8 cellular contexts compared by ENCODE assay signal in genomic region chrX:101617211-101618191, GRCh38. TPM values are rescaled to one million over a fixed set of nuclear protein-coding genes. Genes with fewer than 3 reads are reported as not detected.
A peak's percentile ranks its signal among the peaks of the same experiment; 100 is the strongest.
DNase-seq lines count a peak whose midpoint lies in the region; ATAC-seq, FAIRE-seq and TF ChIP-seq lines count a peak whose summit lies in the region.

Gene ARMCX6 (minus strand): TSS chrX:101618000. CDS start chrX:101616620, 1,380 bp downstream.

- H3K9me3 ChIP-seq in HepG2 (ENCODE audit: low read length), result no peaks in the 10 kb centered on the region

- H3K27me3 Mint-ChIP-seq in dendritic cell treated with granulocyte-macrophage colony-stimulating factor and Interleukin-4, amounts not matched to agents 40 ng/mL and 50 ng/mL, for 4 days, result peaks cover 2% of the 10 kb centered on the region

- H3K4me3 ChIP-seq in HepG2 (replicated peaks in 1 of 3; ENCODE audit: insufficient read depth in 1 of 3, low read depth in 2 of 3, low read length in 3 of 3), result peak within 1 kb of the TSS; percentile 66 to 78 (median 78)

- CTCF ChIA-PET in HepG2 (lab: Yijun Ruan, JAX; ENCODE audit: low intra/inter-chr PET ratio, low total read pairs), result no interaction called here

- DNase-seq in AG08395 (ENCODE audit: low spot score), result peak; percentile 75
- DNase-seq in NCI-H2227 (lab: John Stamatoyannopoulos, UW; ENCODE audit: unreplicated experiment), result peak; percentile 93
- DNase-seq in activated CD4-positive, alpha-beta T cell treated with anti-CD3 and anti-CD28 coated beads for 24 hours (ENCODE audit: low read depth in 2 of 2), result peak; percentile 42 to 56
- peak; percentile 50 for DNase-seq in HepG2 (ENCODE audit: low spot score)
- peak; percentile 72 for DNase-seq in stimulated activated CD4-positive, alpha-beta T cell treated with anti-CD3 and anti-CD28 coated beads, Interleukin-4, amount 100 ng/mL, for 24 hours

- H3K4me2 ChIP-seq in HepG2 (ENCODE audit: low read depth, low read length), result peak within 1 kb of the TSS; percentile 77

- H3K4me1 Mint-ChIP-seq in dendritic cell treated with granulocyte-macrophage colony-stimulating factor and Interleukin-4, amounts not matched to agents 40 ng/mL and 50 ng/mL, for 4 days (ENCODE audit: low read depth), result peaks cover 11% of the 10 kb centered on the region

- H3K9me3 Mint-ChIP-seq in dendritic cell treated with granulocyte-macrophage colony-stimulating factor and Interleukin-4, amounts not matched to agents 40 ng/mL and 50 ng/mL, for 4 days, result no peaks in the 10 kb centered on the region

- H4K20me1 ChIP-seq in HepG2 (ENCODE audit: insufficient read depth, low read length), result no peaks in the 10 kb centered on the region

- peak within 1 kb of the TSS; percentile 84 for H3K4me3 Mint-ChIP-seq in dendritic cell treated with granulocyte-macrophage colony-stimulating factor and Interleukin-4, amounts not matched to agents 40 ng/mL and 50 ng/mL, for 4 days

- peak; percentile 47 to 51; a peak in 3 of 4 replicates for TF ChIP-seq POLR2A in HepG2 (IDR thresholded peaks at IDR 0.05; ENCODE audit: insufficient read depth in 1 of 2, low read depth in 2 of 2, low read length in 2 of 2)

- no TSS peak for BruUV-seq in HepG2 (replicated peaks; lab: Mats Ljungman, UMichigan)

- ATAC-seq in GM18868 (IDR thresholded peaks at IDR 0.05; ENCODE audit: unreplicated experiment) (peak; percentile 89), HG03108 (IDR thresholded peaks at IDR 0.05; ENCODE audit: unreplicated experiment) (peak; percentile 87), HepG2 (peak; percentile 95)

- H3K27ac ChIP-seq in HepG2 (ENCODE audit: extremely low read length, insufficient read depth, low read length), result peak within 1 kb of the TSS; percentile 56

- TF ChIP-seq EP300 in HepG2 (IDR thresholded peaks at IDR 0.05; ENCODE audit: low read depth in 2 of 2, low read length in 2 of 2), result no peak
- no peak for TF ChIP-seq EP300 in HepG2 (CRISPR knock-in tag; IDR thresholded peaks at IDR 0.05; ENCODE audit: borderline replicate concordance)

- peaks cover 22% of the 10 kb centered on the region; the same call in 1 of the 2 replicates for H3K4me1 ChIP-seq in HepG2 (ENCODE audit: insufficient read depth, low read length)

- POLR2A ChIA-PET in HepG2 (lab: Yijun Ruan, JAX), result no interaction called here

- peaks cover 19% of the 10 kb centered on the region for H3K36me3 Mint-ChIP-seq in dendritic cell treated with granulocyte-macrophage colony-stimulating factor and Interleukin-4, amounts not matched to agents 40 ng/mL and 50 ng/mL, for 4 days (ENCODE audit: low read depth)

- intact Hi-C loops in dendritic cell treated with granulocyte-macrophage colony-stimulating factor and Interleukin-4, amounts not matched to agents 40 ng/mL and 50 ng/mL, for 4 days (cut with micrococcal nuclease), result loop anchor here (5.0 kb wide), 1 partner anchor 200 kb away; no protein-coding TSS in a partner anchor
- intact Hi-C loops in HepG2 (cut with micrococcal nuclease; ENCODE audit: unreplicated experiment), result no loop called here

- WGBS in HepG2 (ENCODE audit: low lambda C conversion rate), result 0% methylated on average over 12 of the region's 39 CpGs

- peak; percentile 73 for FAIRE-seq in HepG2 (lab: Jason Lieb, UNC)

- H3K27ac Mint-ChIP-seq in dendritic cell treated with granulocyte-macrophage colony-stimulating factor and Interleukin-4, amounts not matched to agents 40 ng/mL and 50 ng/mL, for 4 days, result peak within 1 kb of the TSS; percentile 83

- TF ChIP-seq CTCF in HepG2 (CRISPR knock-in tag; IDR thresholded peaks at IDR 0.05), result peak; percentile 72

- H3K36me3 ChIP-seq in HepG2 (replicated peaks in 1 of 2; ENCODE audit: control insufficient read depth in 1 of 2, insufficient read depth in 2 of 2, low read length in 2 of 2), result no peaks in the 10 kb centered on the region

- TF ChIP-seq RAD21 in HepG2 (CRISPR knock-in tag; IDR thresholded peaks at IDR 0.05), result no peak

- H3K79me2 ChIP-seq in HepG2 (ENCODE audit: insufficient read depth, low read length), result peaks cover 3% of the 10 kb centered on the region

- peak within 1 kb of the TSS; percentile 67 for H3K9ac ChIP-seq in HepG2 (ENCODE audit: insufficient read depth, low read depth, low read length)

- in situ Hi-C loops in HepG2 (cut with HindIII; ENCODE audit: extremely low pct_ligation_motif_present, low pct_unique_long_range_greater_than_20kb), result no loop called here

- H2AFZ ChIP-seq in HepG2 (ENCODE audit: low read length), result no peak within 1 kb of the TSS

- no peaks in the 10 kb centered on the region for H3K27me3 ChIP-seq in HepG2 (ENCODE audit: control insufficient read depth in 1 of 2, insufficient read depth in 2 of 2, low read length in 2 of 2)

TF ChIP-seq in HepG2, 621 proteins besides CTCF, POLR2A, EP300 and RAD21 (continues in another document):
- TF ChIP-seq JDP2 (CRISPR knock-in tag; IDR thresholded peaks at IDR 0.05; ENCODE audit: borderline replicate concordance) (no peak), PHF8 (CRISPR knock-in tag; IDR thresholded peaks at IDR 0.05) (peak; percentile 52; the same call in 1 of the 2 replicates), ATF2 (CRISPR knock-in tag; IDR thresholded peaks at IDR 0.05) (no peak), YY1 (IDR thresholded peaks at IDR 0.05; ENCODE audit: insufficient read depth, insufficient replicate concordance, low read depth, low read length) (peak; percentile 88), ZFX (CRISPR knock-in tag; IDR thresholded peaks at IDR 0.05; ENCODE audit: low read depth) (peak; percentile 37), ZNF740 (CRISPR knock-in tag; IDR thresholded peaks at IDR 0.05) (no peak), PLRG1 (conservative IDR thresholded peaks at IDR 0.05) (no peak), MYPOP (CRISPR knock-in tag; IDR thresholded peaks at IDR 0.05) (no peak), CREM (IDR thresholded peaks at IDR 0.05) (peak; percentile 62; the same call in 1 of the 2 replicates), CREM (CRISPR knock-in tag; IDR thresholded peaks at IDR 0.05) (no peak), CREB1 (IDR thresholded peaks at IDR 0.05) (peak; percentile 64), CREB1 (CRISPR knock-in tag; IDR thresholded peaks at IDR 0.05) (peak; percentile 81), ZBTB7A (CRISPR knock-in tag; IDR thresholded peaks at IDR 0.05) (no peak), MATR3 (CRISPR knock-in tag; IDR thresholded peaks at IDR 0.05) (no peak)

RNA-seq across cellular contexts. Expression of gene ARMCX6, which starts in this region (rescaled TPM):
- 18.6 and 19.4 TPM in 2 replicates for total RNA-seq in HepG2 (2016; rRNA removed; fragmentation: Illumina TruSeq; extraction: Trizol)
- total RNA-seq in HepG2 (2016; cell fraction: cytosol; rRNA removed; fragmentation: Illumina TruSeq; extraction: Trizol; ENCODE audit: low read depth), result 4.4 and 4.9 TPM in 2 replicates
- 18.1 and 20.7 TPM in 2 replicates for total RNA-seq in HepG2 (2016; cell fraction: insoluble cytoplasmic fraction; rRNA removed; fragmentation: Illumina TruSeq; extraction: Trizol)
- total RNA-seq in HepG2 (2016; cell fraction: membrane; rRNA removed; fragmentation: Illumina TruSeq; extraction: Trizol), result 7.0 and 7.5 TPM in 2 replicates
- total RNA-seq in HepG2 (2016; cell fraction: nucleus; rRNA removed; fragmentation: Illumina TruSeq; extraction: Trizol), result 15.4 and 17.9 TPM in 2 replicates
- polyA plus RNA-seq in HepG2 (2011; rRNA removed), result 16.0 and 23.3 TPM in 2 replicates
- 9.0 and 12.6 TPM in 2 replicates for polyA plus RNA-seq in HepG2 (2011; cell fraction: cytosol; rRNA removed)
- polyA plus RNA-seq in HepG2 (2011; cell fraction: nucleus; rRNA removed), result 20.5 and 21.7 TPM in 2 replicates
- polyA plus RNA-seq in HepG2 (2012), result 11.8 and 15.9 TPM in 2 replicates
- polyA plus RNA-seq in HepG2 (2016; cell fraction: cytosol; fragmentation: Illumina TruSeq; extraction: Trizol; ENCODE audit: low read depth), result 3.6 and 4.0 TPM in 2 replicates
- 24.6 and 26.2 TPM in 2 replicates for polyA plus RNA-seq in HepG2 (2016; cell fraction: insoluble cytoplasmic fraction; fragmentation: Illumina TruSeq; extraction: Trizol; ENCODE audit: low read depth)
- polyA plus RNA-seq in HepG2 (2016; cell fraction: membrane; fragmentation: Illumina TruSeq; extraction: Trizol; ENCODE audit: low read depth), result 6.7 and 7.1 TPM in 2 replicates
- polyA plus RNA-seq in HepG2 (2016; cell fraction: nucleus; fragmentation: Illumina TruSeq; extraction: Trizol; ENCODE audit: insufficient read depth, low read depth), result 33.8 and 42.8 TPM in 2 replicates
- polyA minus RNA-seq in HepG2 (2011; rRNA and poly(A)+ RNA removed; ENCODE audit: low replicate concordance), result 3.1 and 13.6 TPM in 2 replicates
- 2.0 and 2.8 TPM in 2 replicates for polyA minus RNA-seq in HepG2 (2011; cell fraction: cytosol; rRNA and poly(A)+ RNA removed)
- polyA minus RNA-seq in HepG2 (2011; cell fraction: nucleus; rRNA and poly(A)+ RNA removed), result 4.2 and 5.7 TPM in 2 replicates

Comparison
In these comparisons a context has a peak if more than half of its experiments do, and no peak if none do; other contexts are left out.
1. Peak in every context shown above with its lines: DNase-seq, ATAC-seq, H3K4me3 ChIP-seq and H3K27ac ChIP-seq.